ENCODE assay signal across 8 cellular contexts in the genomic region with DNA sequence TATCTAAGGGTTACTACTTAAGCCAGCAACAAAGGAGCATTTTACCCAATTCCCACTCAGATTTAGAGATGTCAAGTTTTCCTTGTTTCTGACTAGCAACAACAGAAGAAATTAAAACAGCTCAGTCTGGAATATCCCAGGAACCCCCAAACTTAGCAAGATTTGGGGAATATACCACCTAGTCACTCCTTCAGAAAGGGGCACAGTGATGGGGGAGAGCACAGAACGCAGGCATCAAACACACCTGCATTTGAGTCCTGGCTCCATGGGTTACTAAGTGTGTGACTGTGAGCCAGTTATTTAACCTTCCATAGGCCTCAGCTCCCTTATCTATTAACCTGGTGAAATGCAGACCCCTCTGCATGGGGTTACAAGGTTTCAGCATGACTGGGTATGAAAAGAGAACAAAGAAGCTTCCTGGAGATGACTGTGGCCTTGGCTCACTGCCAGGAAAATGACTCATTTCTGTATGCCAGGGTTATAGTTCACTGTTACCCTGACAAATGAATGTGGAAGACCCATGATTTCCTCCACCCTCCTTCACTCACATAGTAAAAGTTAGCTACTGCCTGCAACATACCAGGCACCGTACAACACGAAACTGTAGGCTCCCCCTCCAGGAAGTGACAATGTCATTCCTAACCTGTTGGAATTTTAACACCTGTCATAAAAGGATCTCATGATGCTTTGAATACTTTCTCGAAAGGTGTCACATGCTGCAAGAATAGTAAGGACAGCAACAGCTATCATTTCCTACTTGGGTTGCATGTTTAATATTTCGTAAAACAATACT.
DNase-seq lines count a peak whose midpoint lies in the region; ATAC-seq and TF ChIP-seq lines count a peak whose summit lies in the region.

No MANE protein-coding gene starts in this region.

- TF ChIP-seq POLR2A in breast epithelium (IDR thresholded peaks at IDR 0.05) = no peak

- H3K9me3 ChIP-seq in breast epithelium = no peaks in the 10 kb centered on the region
- H3K9me3 ChIP-seq in mesodermal cell (ENCODE audit: control insufficient read depth, low read length) = peaks cover 10% of the 10 kb centered on the region

- H3K4me3 ChIP-seq in breast epithelium = no peak overlapping the region
- no peak overlapping the region for H3K4me3 ChIP-seq in mesodermal cell (ENCODE audit: extremely low read depth, insufficient read depth, low read length, poor library complexity, severe bottlenecking)

- peak; percentile 59 for DNase-seq in activated gamma-delta T cell treated with Interleukin-2 at 50 U/mL for 16 hours
- DNase-seq in activated gamma-delta T cell (lab: John Stamatoyannopoulos, UW) = no peak
- DNase-seq in NCI-H2029 treated with DMSO at 0.1 percent for 48 hours (lab: John Stamatoyannopoulos, UW) = peak; percentile 78
- DNase-seq in UCSD-AML1 (lab: John Stamatoyannopoulos, UW; ENCODE audit: unreplicated experiment) = peak; percentile 62
- DNase-seq in breast epithelium (ENCODE audit: low spot score in 2 of 2) = peak; percentile 61 to 70
- DNase-seq in stimulated activated CD8-positive, alpha-beta memory T cell treated with anti-CD3 and anti-CD28 coated beads, Interleukin-7, amount 100 ng/mL, for 4 hours (ENCODE audit: low read depth in 2 of 2) = peak; percentile 49 to 64

- H3K27me3 ChIP-seq in breast epithelium = no peaks in the 10 kb centered on the region

- H3K27ac ChIP-seq in breast epithelium (peak overlapping the region; percentile 60 to 75), mesodermal cell (ENCODE audit: low read depth, low read length, severe bottlenecking) (peak overlapping the region; percentile 97)

- H3K36me3 ChIP-seq in breast epithelium (no peaks in the 10 kb centered on the region), mesodermal cell (ENCODE audit: control insufficient read depth, insufficient read depth, low read length) (no peaks in the 10 kb centered on the region)

- intact Hi-C loops in breast epithelium (cut with DNase I; ENCODE audit: low total_unique reads) = no loop called here

- H3K4me1 ChIP-seq in breast epithelium = no peaks in the 10 kb centered on the region
- H3K4me1 ChIP-seq in mesodermal cell (ENCODE audit: control insufficient read depth, insufficient read depth, low read length, poor library complexity, severe bottlenecking) = peaks cover 39% of the 10 kb centered on the region

- 81% methylated on average over 4 to 5 of the region's 5 CpGs for WGBS in mesodermal cell (ENCODE audit: insufficient coverage in 2 of 2), 2 experiments

- no peak for TF ChIP-seq CTCF in breast epithelium (IDR thresholded peaks at IDR 0.05)

- ATAC-seq in HG03039 (IDR thresholded peaks at IDR 0.05; ENCODE audit: unreplicated experiment) = peak; percentile 86
